Comparison of ENCODE assay signal across 8 cellular contexts in genomic region chr6:593139-593906, GRCh38.
DNase-seq lines count a peak whose midpoint lies in the region; ATAC-seq and TF ChIP-seq lines count a peak whose summit lies in the region.

No MANE protein-coding gene starts in this region.

- peaks cover 0 to 2% (median 0%) of the 10 kb centered on the region in 3 donors for H3K4me1 Mint-ChIP-seq in T-cell
- no peaks in the 10 kb centered on the region for H3K4me1 Mint-ChIP-seq in activated naive CD8-positive, alpha-beta T cell treated with anti-CD3 and anti-CD28 coated beads, Interleukin-2, amount 50 U/mL, for 24 hours

- CTCF ChIA-PET in GM10248 (lab: Yijun Ruan, JAX), result interaction anchor here (0.6 to 4.6 kb wide), 47 partner anchors 10 to 843 kb away, joined by 3 to 33 read pairs (median 5); partner anchors contain the start of gene EXOC2
- CTCF ChIA-PET in T-cell (lab: Charles Lee), result interaction anchor here (0.6 to 1.6 kb wide), 14 partner anchors 9 to 806 kb away, joined by 3 to 25 read pairs (median 4); no protein-coding TSS in a partner anchor

- peak; percentile 42 for TF ChIP-seq CTCF in GM10248 (IDR thresholded peaks at IDR 0.05; ENCODE audit: control extremely low read depth, extremely low read depth, low read depth, missing control alignments)

- peaks cover 43% of the 10 kb centered on the region for H3K36me3 Mint-ChIP-seq in T-cell
- H3K36me3 Mint-ChIP-seq in activated naive CD8-positive, alpha-beta T cell treated with anti-CD3 and anti-CD28 coated beads, Interleukin-2, amount 50 U/mL, for 24 hours (ENCODE audit: low read depth), result peaks cover 25% of the 10 kb centered on the region

- H3K9me3 Mint-ChIP-seq in T-cell, result no peaks in the 10 kb centered on the region
- no peaks in the 10 kb centered on the region for H3K9me3 Mint-ChIP-seq in activated naive CD8-positive, alpha-beta T cell treated with anti-CD3 and anti-CD28 coated beads, Interleukin-2, amount 50 U/mL, for 24 hours

- no peak overlapping the region for H3K4me3 Mint-ChIP-seq in T-cell
- no peak overlapping the region for H3K4me3 Mint-ChIP-seq in activated naive CD8-positive, alpha-beta T cell treated with anti-CD3 and anti-CD28 coated beads, Interleukin-2, amount 50 U/mL, for 24 hours

- POLR2A ChIA-PET in GM10248 (lab: Yijun Ruan, JAX) (interaction anchor here (0.9 kb wide), 1 partner anchor 194 kb away, joined by 4 read pairs; no protein-coding TSS in a partner anchor), T-cell (lab: Charles Lee) (no interaction called here)

- peak; percentile 47 to 68 (median 61) for ATAC-seq in T-cell (replicated peaks in 1 of 4)
- ATAC-seq in activated naive CD8-positive, alpha-beta T cell treated with anti-CD3 and anti-CD28 coated beads, Interleukin-2, amount 50 U/mL, for 24 hours, result peak; percentile 66

- no peaks in the 10 kb centered on the region for H3K27me3 Mint-ChIP-seq in T-cell
- H3K27me3 Mint-ChIP-seq in activated naive CD8-positive, alpha-beta T cell treated with anti-CD3 and anti-CD28 coated beads, Interleukin-2, amount 50 U/mL, for 24 hours, result no peaks in the 10 kb centered on the region

- H3K27ac Mint-ChIP-seq in T-cell, result peak overlapping the region in 1 of 2 donors; percentile 46
- H3K27ac Mint-ChIP-seq in activated naive CD8-positive, alpha-beta T cell treated with anti-CD3 and anti-CD28 coated beads, Interleukin-2, amount 50 U/mL, for 24 hours, result no peak overlapping the region

- peak; percentile 67 for DNase-seq in GM10248 (ENCODE audit: extremely low spot score)
- peak; percentile 28 for DNase-seq in MV-4-11 (lab: John Stamatoyannopoulos, UW)
- peak; percentile 17 to 69 (median 52) for DNase-seq in T-cell
- DNase-seq in activated naive CD8-positive, alpha-beta T cell treated with anti-CD3 and anti-CD28 coated beads, Interleukin-2, amount 50 U/mL, for 24 hours, result peak; percentile 65
- peak; percentile 36 for DNase-seq in hepatic stellate cell (ENCODE audit: low spot score)
- peak; percentile 33 to 50 for DNase-seq in stimulated activated CD4-positive, alpha-beta T cell treated with anti-CD3 and anti-CD28 coated beads, Interleukin-12 subunit alpha, Interleukin-12 subunit beta, amount 100 ng/mL, for 24 hours (ENCODE audit: low read depth in 2 of 2)
- DNase-seq in islet precursor cell, result no peak
- no peak for DNase-seq in NCI-H524 treated with DMSO at 0.1 percent for 48 hours (lab: John Stamatoyannopoulos, UW)

Comparison
In these comparisons a context has a peak if more than half of its experiments do, and no peak if none do; other contexts are left out.
1. DNase-seq: peak in GM10248 (single experiment), MV-4-11 (single experiment), T-cell (34 of 34), activated naive CD8-positive, alpha-beta T cell treated with anti-CD3 and anti-CD28 coated beads, Interleukin-2, amount 50 U/mL, for 24 hours (single experiment), hepatic stellate cell (single experiment) and stimulated activated CD4-positive, alpha-beta T cell treated with anti-CD3 and anti-CD28 coated beads, Interleukin-12 subunit alpha, Interleukin-12 subunit beta, amount 100 ng/mL, for 24 hours (2 of 2); none in islet precursor cell (single experiment) and NCI-H524 treated with DMSO at 0.1 percent for 48 hours (single experiment).